Comparison of ENCODE assay signal across 1 cellular context in genomic region chr11:128784059-128784804, GRCh38.
TF ChIP-seq lines count a peak whose summit lies in the region.

No MANE protein-coding gene starts in this region.

TF ChIP-seq in GM23338, 12 proteins besides CTCF, POLR2A, EP300 and RAD21 (continued from another document):
- TF ChIP-seq STAT1 (IDR thresholded peaks at IDR 0.05; ENCODE audit: unreplicated experiment), result no peak
- TF ChIP-seq ETS1 (IDR thresholded peaks at IDR 0.05), result no peak
- TF ChIP-seq, protein P1, sequence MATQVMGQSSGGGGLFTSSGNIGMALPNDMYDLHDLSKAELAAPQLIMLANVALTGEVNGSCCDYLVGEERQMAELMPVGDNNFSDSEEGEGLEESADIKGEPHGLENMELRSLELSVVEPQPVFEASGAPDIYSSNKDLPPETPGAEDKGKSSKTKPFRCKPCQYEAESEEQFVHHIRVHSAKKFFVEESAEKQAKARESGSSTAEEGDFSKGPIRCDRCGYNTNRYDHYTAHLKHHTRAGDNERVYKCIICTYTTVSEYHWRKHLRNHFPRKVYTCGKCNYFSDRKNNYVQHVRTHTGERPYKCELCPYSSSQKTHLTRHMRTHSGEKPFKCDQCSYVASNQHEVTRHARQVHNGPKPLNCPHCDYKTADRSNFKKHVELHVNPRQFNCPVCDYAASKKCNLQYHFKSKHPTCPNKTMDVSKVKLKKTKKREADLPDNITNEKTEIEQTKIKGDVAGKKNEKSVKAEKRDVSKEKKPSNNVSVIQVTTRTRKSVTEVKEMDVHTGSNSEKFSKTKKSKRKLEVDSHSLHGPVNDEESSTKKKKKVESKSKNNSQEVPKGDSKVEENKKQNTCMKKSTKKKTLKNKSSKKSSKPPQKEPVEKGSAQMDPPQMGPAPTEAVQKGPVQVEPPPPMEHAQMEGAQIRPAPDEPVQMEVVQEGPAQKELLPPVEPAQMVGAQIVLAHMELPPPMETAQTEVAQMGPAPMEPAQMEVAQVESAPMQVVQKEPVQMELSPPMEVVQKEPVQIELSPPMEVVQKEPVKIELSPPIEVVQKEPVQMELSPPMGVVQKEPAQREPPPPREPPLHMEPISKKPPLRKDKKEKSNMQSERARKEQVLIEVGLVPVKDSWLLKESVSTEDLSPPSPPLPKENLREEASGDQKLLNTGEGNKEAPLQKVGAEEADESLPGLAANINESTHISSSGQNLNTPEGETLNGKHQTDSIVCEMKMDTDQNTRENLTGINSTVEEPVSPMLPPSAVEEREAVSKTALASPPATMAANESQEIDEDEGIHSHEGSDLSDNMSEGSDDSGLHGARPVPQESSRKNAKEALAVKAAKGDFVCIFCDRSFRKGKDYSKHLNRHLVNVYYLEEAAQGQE (IDR thresholded peaks at IDR 0.05; ENCODE audit: unreplicated experiment), result no peak
- TF ChIP-seq ZNF331 (CRISPR knock-in tag; IDR thresholded peaks at IDR 0.05; ENCODE audit: low read depth), result 0 out of 2 replicates have a peak, but pooled peaks have one; percentile 39
- TF ChIP-seq NANOG (IDR thresholded peaks at IDR 0.05; ENCODE audit: borderline replicate concordance), result peak; percentile 94
